11 cellular contexts compared by ENCODE assay signal in the genomic region with DNA sequence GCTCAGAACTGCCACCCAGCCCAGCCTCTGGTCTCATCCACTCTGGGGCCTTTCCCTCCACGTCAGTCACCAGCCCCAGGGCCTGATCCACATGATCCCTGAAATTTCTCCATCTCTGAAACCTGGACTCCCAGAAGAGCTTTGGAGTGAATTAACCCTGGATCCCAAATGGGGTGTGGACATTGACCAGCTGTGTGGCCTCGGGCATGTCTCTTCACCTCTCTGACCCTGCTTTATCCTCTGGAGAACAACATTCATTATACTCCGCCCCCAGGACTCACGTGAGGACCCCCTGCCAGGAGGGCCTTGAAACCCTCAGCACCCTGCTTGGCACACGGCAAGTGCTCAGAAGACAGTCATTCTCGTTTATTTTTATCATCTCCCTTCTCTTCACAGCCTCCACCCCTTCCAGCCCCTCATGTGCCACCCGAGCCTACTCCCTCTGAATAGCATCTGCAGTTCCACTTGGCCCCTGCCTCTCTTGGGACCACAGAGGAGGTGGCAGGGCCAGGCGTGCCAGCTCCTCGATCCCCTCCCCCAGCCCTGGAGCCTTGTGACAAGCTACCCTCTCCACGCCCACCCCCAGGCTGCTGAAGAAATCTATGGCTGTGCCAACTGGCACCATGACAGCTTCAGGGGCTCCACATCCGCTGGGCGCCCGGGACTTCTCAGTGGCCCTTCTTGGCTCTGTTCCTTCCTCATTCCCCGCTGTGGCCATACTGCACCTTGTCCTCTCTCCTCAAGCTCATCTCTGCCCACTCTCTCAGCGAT. TPM values are rescaled to one million over a fixed set of nuclear protein-coding genes. Genes with fewer than 3 reads are reported as not detected.
DNase-seq lines count a peak whose midpoint lies in the region; ATAC-seq and TF ChIP-seq lines count a peak whose summit lies in the region.
"Had no signal": no experiment of that assay in that cellular context is flagged by ENCODE, and none has a peak within 500 bp of the region (broad histone marks: within the 10 kb centered on the region; RNA-seq: fewer than 3 reads in every experiment).

No MANE protein-coding gene starts in this region.

- TF ChIP-seq CTCF in IMR-90 (conservative IDR thresholded peaks at IDR 0.05; ENCODE audit: low read depth, low read length) (no peak), SU-DHL-6 (IDR thresholded peaks at IDR 0.05; ENCODE audit: insufficient read depth, low read length, poor library complexity, severe bottlenecking) (peak; percentile 5), natural killer cell (IDR thresholded peaks at IDR 0.05) (no peak), mammary epithelial cell (conservative IDR thresholded peaks at IDR 0.05 in 1 of 2, IDR thresholded peaks at IDR 0.05 in 1 of 2; ENCODE audit: extremely low read depth in 1 of 2, insufficient read depth in 1 of 2, low read depth in 1 of 2, low read length in 2 of 2) (no peak)

- no peak overlapping the region for H4K91ac ChIP-seq in IMR-90 (ENCODE audit: insufficient read depth, low read depth, low read length)

- no peak overlapping the region for H2BK20ac ChIP-seq in IMR-90 (ENCODE audit: low read depth, low read length)

- H3K36me3 Mint-ChIP-seq in natural killer cell: no peaks in the 10 kb centered on the region
- H3K36me3 Mint-ChIP-seq: CD4-positive, alpha-beta memory T cell had no signal

- H4K5ac ChIP-seq in IMR-90 (ENCODE audit: low read depth, low read length): no peak overlapping the region

- H3K9me3 ChIP-seq in IMR-90 (ENCODE audit: control insufficient read depth, insufficient read depth, low read length) (no peaks in the 10 kb centered on the region), SU-DHL-6 (ENCODE audit: insufficient read depth, low read length) (no peaks in the 10 kb centered on the region), mammary epithelial cell (replicated peaks; ENCODE audit: insufficient read depth, low read length) (no peaks in the 10 kb centered on the region)
- H3K9me3 ChIP-seq: body of pancreas had no signal

- H3K27ac Mint-ChIP-seq in natural killer cell: peak overlapping the region; percentile 71 to 89
- H3K27ac Mint-ChIP-seq: activated T-cell treated with anti-CD3 and anti-CD28 coated beads, Interleukin-2, amount 50 U/mL, for 24 hours; nephron progenitor cell had no signal

- no peak overlapping the region for H2AK5ac ChIP-seq in IMR-90 (ENCODE audit: low read depth, low read length)

- peak overlapping the region; percentile 85 for H3K4me3 Mint-ChIP-seq in natural killer cell
- H3K4me3 Mint-ChIP-seq: activated T-cell treated with anti-CD3 and anti-CD28 coated beads, Interleukin-2, amount 50 U/mL, for 24 hours had no signal

- BruUV-seq in IMR-90 (replicated peaks; lab: Mats Ljungman, UMichigan): no TSS peak
- no TSS peak for BruUV-seq in mammary epithelial cell (replicated peaks; lab: Mats Ljungman, UMichigan)

- in situ Hi-C loops in IMR-90 (cut with MboI; ENCODE audit: low sequenced_read_pairs) (loop anchor here (10.0 kb wide), 1 partner anchor 81 kb away; no protein-coding TSS in a partner anchor), mammary epithelial cell (cut with MboI; ENCODE audit: low sequenced_read_pairs in 2 of 2) (loop anchor here in 1 of 2 donors (10.0 kb wide), 1 partner anchor 81 kb away; no protein-coding TSS in a partner anchor)

- no peaks in the 10 kb centered on the region for H3K79me2 ChIP-seq in SU-DHL-6 (ENCODE audit: insufficient read depth, low read length)
- H3K79me2 ChIP-seq in mammary epithelial cell (ENCODE audit: insufficient read depth, low read length): no peaks in the 10 kb centered on the region

- H2BK5ac ChIP-seq in IMR-90 (ENCODE audit: low read depth, low read length, poor library complexity, severe bottlenecking): no peak overlapping the region

- POLR2A ChIA-PET in IMR-90 (lab: Charles Lee; ENCODE audit: unreplicated experiment): interaction anchor here (0.8 kb wide), 1 partner anchor 42 kb away, joined by 3 read pairs; the partner anchor contains the start of gene COL16A1

- H3K27ac ChIP-seq in IMR-90 (ENCODE audit: insufficient read depth, low read length) (no peak overlapping the region), SU-DHL-6 (ENCODE audit: low read depth, low read length) (no peak overlapping the region), mammary epithelial cell (ENCODE audit: insufficient read depth, low read depth, low read length) (no peak overlapping the region)
- H3K27ac ChIP-seq: body of pancreas had no signal

- dilution Hi-C loops in IMR-90 (cut with HindIII; ENCODE audit: low sequenced_read_pairs, unreplicated experiment): no loop called here
- dilution Hi-C loops in mammary epithelial cell (cut with HindIII; ENCODE audit: low sequenced_read_pairs): no loop called here

- H3K9me3 Mint-ChIP-seq in natural killer cell: no peaks in the 10 kb centered on the region
- H3K9me3 Mint-ChIP-seq: activated T-cell treated with anti-CD3 and anti-CD28 coated beads, Interleukin-2, amount 50 U/mL, for 24 hours; CD4-positive, alpha-beta memory T cell; nephron progenitor cell had no signal

- H3K4ac ChIP-seq in IMR-90 (ENCODE audit: low read depth, low read length): no peak overlapping the region

- H3F3A ChIP-seq in SU-DHL-6 (ENCODE audit: insufficient read depth): peaks cover 8% of the 10 kb centered on the region

- peaks cover 55 to 63% of the 10 kb centered on the region in 2 donors for H3K4me1 Mint-ChIP-seq in natural killer cell

- no peaks in the 10 kb centered on the region for H3K27me3 Mint-ChIP-seq in natural killer cell (ENCODE audit: low read depth in 2 of 2)
- H3K27me3 Mint-ChIP-seq: activated T-cell treated with anti-CD3 and anti-CD28 coated beads, Interleukin-2, amount 50 U/mL, for 24 hours; CD4-positive, alpha-beta memory T cell had no signal

- intact Hi-C loops in IMR-90 (cut with micrococcal nuclease) (loop anchor here (1.0 to 5.0 kb wide), 3 partner anchors 44 to 184 kb away; partner anchors contain the start of gene COL16A1), natural killer cell (cut with micrococcal nuclease) (loop anchor here (5.0 kb wide), 1 partner anchor 84 kb away; no protein-coding TSS in a partner anchor), mammary epithelial cell (cut with micrococcal nuclease) (loop anchor here (1.0 kb wide), 4 partner anchors 42 to 183 kb away; partner anchors contain the start of gene COL16A1)

- H3K27me3 ChIP-seq in IMR-90 (ENCODE audit: control insufficient read depth, insufficient read depth, low read length) (no peaks in the 10 kb centered on the region), SU-DHL-6 (ENCODE audit: low read length) (no peaks in the 10 kb centered on the region), mammary epithelial cell (ENCODE audit: insufficient read depth, low read length) (no peaks in the 10 kb centered on the region)
- H3K27me3 ChIP-seq: body of pancreas had no signal

- no peak for TF ChIP-seq RAD21 in IMR-90 (IDR thresholded peaks at IDR 0.05; ENCODE audit: low read length)

- H3K79me1 ChIP-seq in IMR-90 (ENCODE audit: low read depth in 1 of 2, low read length in 2 of 2): peaks cover 0 to 3% of the 10 kb centered on the region in 2 experiments; a peak in 1 of 4 replicates

- H3K18ac ChIP-seq in IMR-90 (ENCODE audit: low read depth, low read length): no peak overlapping the region

- H4K20me1 ChIP-seq in IMR-90 (ENCODE audit: insufficient read depth, low read length) (peaks cover 29% of the 10 kb centered on the region), SU-DHL-6 (ENCODE audit: low read depth, low read length) (no peaks in the 10 kb centered on the region), mammary epithelial cell (ENCODE audit: insufficient read depth, low read length) (no peaks in the 10 kb centered on the region)

- H3K4me1 ChIP-seq in IMR-90 (ENCODE audit: control insufficient read depth, insufficient read depth, low read length) (peaks cover 21% of the 10 kb centered on the region), mammary epithelial cell (ENCODE audit: insufficient read depth, low read length) (no peaks in the 10 kb centered on the region)
- H3K4me1 ChIP-seq: body of pancreas had no signal

- H3K14ac ChIP-seq in IMR-90 (replicated peaks; ENCODE audit: low read depth, low read length): no peak overlapping the region

- no peak overlapping the region for H3K9ac ChIP-seq in IMR-90 (ENCODE audit: low read depth, low read length)
- H3K9ac ChIP-seq in SU-DHL-6 (ENCODE audit: low read length): no peak overlapping the region
- no peak overlapping the region for H3K9ac ChIP-seq in mammary epithelial cell (ENCODE audit: insufficient read depth, low read length)

- H4K8ac ChIP-seq in IMR-90 (ENCODE audit: low read depth in 2 of 2, low read length in 2 of 2): no peak overlapping the region

- 38% methylated on average over 8 of the region's 15 CpGs; no CpG with 5 or more reads in 1 of the 2 experiments for WGBS in IMR-90 (ENCODE audit: extremely low coverage in 2 of 2, insufficient read length in 1 of 2), 2 experiments
- WGBS in mammary epithelial cell (ENCODE audit: low coverage, missing lambda C conversion rate): 62% methylated on average over 9 of the region's 15 CpGs

- ATAC-seq in IMR-90 (ENCODE audit: low read depth): no peak
- ATAC-seq in natural killer cell: no peak

- no peak overlapping the region for H2BK15ac ChIP-seq in IMR-90 (ENCODE audit: low read depth, low read length)

- no peaks in the 10 kb centered on the region for H3K36me3 ChIP-seq in IMR-90 (ENCODE audit: control insufficient read depth, insufficient read depth, low read length)
- H3K36me3 ChIP-seq in SU-DHL-6 (ENCODE audit: low read length): no peaks in the 10 kb centered on the region
- no peaks in the 10 kb centered on the region for H3K36me3 ChIP-seq in mammary epithelial cell (ENCODE audit: insufficient read depth, low read length)

- no peak for TF ChIP-seq POLR2A in IMR-90 (IDR thresholded peaks at IDR 0.05; ENCODE audit: low read depth, low read length)

- CTCF ChIA-PET in IMR-90 (lab: Yijun Ruan, JAX): interaction anchor here (0.8 to 1.7 kb wide), 12 partner anchors 9 to 316 kb away, joined by 3 to 9 read pairs (median 4); partner anchors contain the start of genes COL16A1 and PEF1
- CTCF ChIA-PET in mammary epithelial cell (lab: Charles Lee; ENCODE audit: low non-redundant PET): interaction anchor here (0.6 to 1.1 kb wide), 4 partner anchors 17 to 317 kb away, joined by 3 to 35 read pairs (median 8); no protein-coding TSS in a partner anchor

- H3K23ac ChIP-seq in IMR-90 (ENCODE audit: low read depth, low read length): no peak overlapping the region

- H3K4me3 ChIP-seq in IMR-90 (ENCODE audit: insufficient read depth, low read depth, low read length): no peak overlapping the region
- H3K4me3 ChIP-seq in SU-DHL-6 (ENCODE audit: insufficient read depth, low read length, poor library complexity, severe bottlenecking): no peak overlapping the region
- H3K4me3 ChIP-seq in mammary epithelial cell (replicated peaks in 1 of 3; ENCODE audit: insufficient read depth in 1 of 3, low read depth in 2 of 3, low read length in 3 of 3): no peak overlapping the region
- H3K4me3 ChIP-seq: body of pancreas had no signal

- no peak overlapping the region for H2BK120ac ChIP-seq in IMR-90 (ENCODE audit: low read depth, low read length)

- H3K9me2 ChIP-seq in SU-DHL-6 (replicated peaks; ENCODE audit: insufficient read depth, low read length): no peaks in the 10 kb centered on the region

- peaks cover 5% of the 10 kb centered on the region; the same call in 1 of the 2 replicates for H3K9me1 ChIP-seq in IMR-90 (ENCODE audit: insufficient read depth, low read length)

- peak overlapping the region; percentile 87 for H2AK9ac ChIP-seq in IMR-90 (replicated peaks; ENCODE audit: low read depth, low read length, poor library complexity)

- DNase-seq in DMS79 (lab: John Stamatoyannopoulos, UW) (peak; percentile 79), IMR-90 (no peak), natural killer cell (no peak), mammary epithelial cell (no peak), HuH-7.5 (ENCODE audit: low spot score) (no peak), ureter (ENCODE audit: low spot score) (no peak)

- peak overlapping the region; percentile 47 for H2AFZ ChIP-seq in IMR-90 (replicated peaks; ENCODE audit: low read length, poor library complexity)
- no peak overlapping the region for H2AFZ ChIP-seq in SU-DHL-6 (ENCODE audit: low read depth, low read length, severe bottlenecking)
- H2AFZ ChIP-seq in mammary epithelial cell (ENCODE audit: low read depth, low read length): no peak overlapping the region

- H3K56ac ChIP-seq in IMR-90 (ENCODE audit: extremely low read depth, insufficient read depth, low read length): no peak overlapping the region

- H3K4me2 ChIP-seq in IMR-90 (ENCODE audit: low read depth, low read length) (no peak overlapping the region), SU-DHL-6 (ENCODE audit: low read depth, low read length, poor library complexity, severe bottlenecking) (no peak overlapping the region), mammary epithelial cell (ENCODE audit: insufficient read depth, low read depth, low read length) (no peak overlapping the region)

RNA-seq across cellular contexts. Expression of gene ADGRB2, which starts 18.1 kb away (rescaled TPM):
- 2.2 and 2.5 TPM in 2 replicates for total RNA-seq in IMR-90 (2012; rRNA removed)
- 11.9 TPM in 2 replicates for polyA plus RNA-seq in IMR-90 (2012; rRNA removed)
- polyA plus RNA-seq in IMR-90 (2012; cell fraction: cytosol; rRNA removed): 6.4 and 15.9 TPM in 2 replicates
- polyA plus RNA-seq in IMR-90 (2012; cell fraction: nucleus; rRNA removed; ENCODE audit: low replicate concordance): 38.7 and 77.7 TPM in 2 replicates
- total RNA-seq in natural killer cell: 10 to 100 TPM in 2 of 3 donors, 1 to 10 TPM in 1; 7.6 to 19.9 (median 12.8) TPM
- 1 to 10 TPM in 1 of 2 donors, under 1 TPM in 1; 0.83 to 3.8 TPM for total RNA-seq in mammary epithelial cell
- polyA plus RNA-seq in mammary epithelial cell: 1.3 TPM
- 0.83 TPM for polyA minus RNA-seq in mammary epithelial cell
- 7.5 TPM for total RNA-seq in ureter

RNA-seq across cellular contexts. Expression of gene COL16A1, which starts 42.3 kb away (rescaled TPM):
- 28.6 and 34.2 TPM in 2 replicates for total RNA-seq in IMR-90 (2012; rRNA removed)
- polyA plus RNA-seq in IMR-90 (2012; rRNA removed): 62.8 and 65.2 TPM in 2 replicates
- 30.1 and 39.5 TPM in 2 replicates for polyA plus RNA-seq in IMR-90 (2012; cell fraction: cytosol; rRNA removed)
- 228 and 260 TPM in 2 replicates for polyA plus RNA-seq in IMR-90 (2012; cell fraction: nucleus; rRNA removed; ENCODE audit: low replicate concordance)
- total RNA-seq in natural killer cell: under 1 TPM in 1 of 3 donors, not detected in 2; 0.14 TPM
- 100 to 1,000 TPM; 121 to 146 TPM for total RNA-seq in mammary epithelial cell
- polyA plus RNA-seq in mammary epithelial cell: 32.8 TPM
- polyA minus RNA-seq in mammary epithelial cell: 57.1 TPM
- 110 TPM for total RNA-seq in ureter
- total RNA-seq: CD4-positive, alpha-beta memory T cell had no signal
- polyA plus RNA-seq: CD4-positive, alpha-beta memory T cell had no signal

Comparison
In these comparisons a context has a peak if more than half of its experiments do, and no peak if none do; other contexts are left out.
1. RNA of gene COL16A1, which starts 42.3 kb away (total RNA-seq): 121 to 146 TPM in mammary epithelial cell, 110 TPM in ureter (single experiment) and 28.6 to 34.2 TPM in IMR-90; 0.14 TPM in natural killer cell; every median in the first group is over 10 times any median in the second.